ENCODE assay signal across 12 cellular contexts in the genomic region with DNA sequence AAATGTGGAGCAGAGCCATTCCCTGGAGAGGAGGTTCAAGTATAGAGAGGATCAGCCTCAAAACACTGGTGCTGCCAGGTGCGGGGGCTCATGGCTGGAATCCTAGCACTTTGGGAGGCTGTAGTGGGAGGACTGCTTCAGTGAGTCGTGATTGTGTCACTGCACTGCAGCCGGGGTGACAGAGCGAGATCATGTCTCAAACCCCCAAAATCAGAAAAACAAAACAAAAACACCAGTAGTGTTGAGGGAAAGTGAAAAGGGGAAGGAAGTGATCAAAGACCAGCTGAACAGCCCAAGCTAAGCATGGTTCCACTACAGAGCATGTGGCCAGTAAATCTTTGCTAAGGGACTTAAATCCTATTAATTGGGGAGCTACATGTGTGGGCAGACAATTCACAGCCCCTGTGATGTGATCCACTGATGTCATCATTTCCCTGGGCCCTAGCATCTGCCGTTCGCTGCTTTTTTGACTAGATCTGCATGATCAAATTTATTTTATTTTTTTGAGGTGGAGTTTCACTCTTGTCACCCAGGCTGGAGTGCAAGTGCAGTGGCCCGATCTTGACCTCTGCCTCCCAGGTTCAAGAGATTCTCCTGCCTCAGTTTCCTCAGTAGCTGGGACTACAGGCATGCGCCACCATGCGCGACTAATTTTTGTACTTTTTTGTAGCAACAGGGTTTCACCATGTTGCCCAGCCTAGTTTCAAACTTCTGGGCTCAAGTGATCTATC. TPM values are rescaled to one million over a fixed set of nuclear protein-coding genes. Genes with fewer than 3 reads are reported as not detected.
DNase-seq lines count a peak whose midpoint lies in the region; ATAC-seq and TF ChIP-seq lines count a peak whose summit lies in the region.
"Had no signal": no experiment of that assay in that cellular context is flagged by ENCODE, and none has a peak within 500 bp of the region (broad histone marks: within the 10 kb centered on the region; RNA-seq: fewer than 3 reads in every experiment).

No MANE protein-coding gene starts in this region.

- H3K4me1 ChIP-seq in lower lobe of right lung, result no peaks in the 10 kb centered on the region

- H3K9me3 ChIP-seq in lower lobe of right lung, result no peaks in the 10 kb centered on the region
- H3K9me3 ChIP-seq: heart left ventricle had no signal

- peak; percentile 20 for DNase-seq in EH (ENCODE audit: low read depth)
- peak; percentile 84 for DNase-seq in NCI-H82 (lab: John Stamatoyannopoulos, UW)
- DNase-seq in caudate nucleus (lab: John Stamatoyannopoulos, UW), result peak in 8 of 61 donors; percentile 3 to 26 (median 10)
- DNase-seq in lower lobe of right lung, result no peak
- DNase-seq in NCI-H187 (lab: John Stamatoyannopoulos, UW), result no peak
- DNase-seq in T-helper 9 cell, result no peak
- no peak for DNase-seq in epidermal melanocyte (ENCODE audit: insufficient read length, low spot score)
- DNase-seq: activated T-cell treated with anti-CD3 and anti-CD28 coated beads for 4 hours, heart left ventricle, NCI-H1092 treated with DMSO at 0.1 percent for 48 hours had no signal

- no peak for TF ChIP-seq CTCF in lower lobe of right lung (IDR thresholded peaks at IDR 0.05)

- H3K4me3 ChIP-seq in lower lobe of right lung, result no peak overlapping the region
- H3K4me3 ChIP-seq: heart left ventricle had no signal

- H3K36me3 ChIP-seq in lower lobe of right lung, result peaks cover 33% of the 10 kb centered on the region

- H3K27ac ChIP-seq in caudate nucleus (ENCODE audit: low read depth, low read length) (peak overlapping the region; percentile 16), lower lobe of right lung (no peak overlapping the region)

- peak; percentile 34 for ATAC-seq in GM21576 (IDR thresholded peaks at IDR 0.05; ENCODE audit: unreplicated experiment)
- ATAC-seq in lower lobe of right lung, result no peak
- ATAC-seq: heart left ventricle, sciatic nerve had no signal

- no peaks in the 10 kb centered on the region for H3K27me3 ChIP-seq in lower lobe of right lung (ENCODE audit: low read depth)
- H3K27me3 ChIP-seq: heart left ventricle had no signal

- intact Hi-C loops in lower lobe of right lung (cut with DNase I), result no loop called here

RNA-seq across cellular contexts. Expression of gene PCBD2, which starts 2.7 kb away (rescaled TPM):
- total RNA-seq in lower lobe of right lung, result 13.1 TPM

RNA-seq across cellular contexts. Expression of gene TXNDC15, which starts 28.1 kb away (rescaled TPM):
- total RNA-seq in lower lobe of right lung, result 56.8 TPM

RNA-seq across cellular contexts. Expression of gene C5orf24, which starts 56.5 kb away (rescaled TPM):
- 47.9 TPM for total RNA-seq in lower lobe of right lung

Comparison
In these comparisons a context has a peak if more than half of its experiments do, and no peak if none do; other contexts are left out.
1. DNase-seq: peak in EH (single experiment) and NCI-H82 (single experiment); none in lower lobe of right lung (single experiment), NCI-H187 (0 of 2), T-helper 9 cell (single experiment) and epidermal melanocyte (single experiment).